16 cellular contexts compared by ENCODE assay signal in genomic region chr5:90909091-90909503, GRCh38.
A peak's percentile ranks its signal among the peaks of the same experiment; 100 is the strongest.
DNase-seq lines count a peak whose midpoint lies in the region; ATAC-seq, FAIRE-seq and TF ChIP-seq lines count a peak whose summit lies in the region.
"Had no signal": no experiment of that assay in that cellular context is flagged by ENCODE, and none has a peak within 500 bp of the region (broad histone marks: within the 10 kb centered on the region; RNA-seq: fewer than 3 reads in every experiment).

No MANE protein-coding gene starts in this region.

- CTCF ChIA-PET in MCF 10A (lab: Yijun Ruan, JAX) = interaction anchor here (0.5 to 1.5 kb wide), 4 partner anchors 8 to 312 kb away, joined by 3 to 5 read pairs (median 3); no protein-coding TSS in a partner anchor

- 9% methylated on average over 3 of the region's 3 CpGs for WGBS in right lobe of liver (ENCODE audit: insufficient coverage, low coverage, low lambda C conversion rate, missing lambda C conversion rate)

- ATAC-seq in right lobe of liver (peak; percentile 66 to 80 (median 72)), GM18519 (IDR thresholded peaks at IDR 0.05; ENCODE audit: low FRiP score, unreplicated experiment) (no peak)
- ATAC-seq: A549; activated naive CD4-positive, alpha-beta T cell treated with anti-CD3 and anti-CD28 coated beads, Interleukin-2, amount 50 U/mL, for 72 hours; SK-N-SH treated with all-trans-retinoic acid at 6 μM for 48 hours had no signal

- H3K27ac ChIP-seq in breast epithelium (peak overlapping the region in 1 of 2 donors; percentile 22), right lobe of liver (peak overlapping the region; percentile 31 to 84 (median 84)), subcutaneous abdominal adipose tissue (ENCODE audit: low read depth, low read length) (peak overlapping the region; percentile 47)
- H3K27ac ChIP-seq: KMS-11, upper lobe of right lung, WERI-Rb-1 had no signal

- DNase-seq in MCF 10A (ENCODE audit: unreplicated experiment) (peak; percentile 20), breast epithelium (ENCODE audit: low spot score in 2 of 2) (no peak), dermis blood vessel endothelial cell (peak; percentile 92), right lobe of liver (peak in 2 of 3 donors; percentile 9 to 49), GM12892 (ENCODE audit: insufficient read length) (no peak), SKM-1 (lab: John Stamatoyannopoulos, UW; ENCODE audit: unreplicated experiment) (no peak)
- DNase-seq: NCI-H2081 treated with DMSO at 0.1 percent for 48 hours, upper lobe of right lung, WERI-Rb-1 had no signal

- H3K36me3 ChIP-seq in breast epithelium (no peaks in the 10 kb centered on the region), right lobe of liver (no peaks in the 10 kb centered on the region), subcutaneous abdominal adipose tissue (ENCODE audit: control insufficient read depth in 5 of 5, insufficient read depth in 5 of 5, low read length in 5 of 5) (no peaks in the 10 kb centered on the region)
- H3K36me3 ChIP-seq: heart left ventricle, upper lobe of right lung, WERI-Rb-1 had no signal

- H3K9ac ChIP-seq in subcutaneous abdominal adipose tissue (ENCODE audit: low read length in 5 of 5) = no peak overlapping the region
- H3K9ac ChIP-seq: KMS-11 had no signal

- POLR2A ChIA-PET in MCF 10A (lab: Yijun Ruan, JAX) = interaction anchor here (0.6 to 1.2 kb wide), 2 partner anchors 11 to 254 kb away, joined by 3 to 5 read pairs; no protein-coding TSS in a partner anchor

- no TSS peak for BruUV-seq in MCF 10A (replicated peaks; lab: Mats Ljungman, UMichigan)

- no peaks in the 10 kb centered on the region for H3K9me3 Mint-ChIP-seq in MCF 10A (ENCODE audit: unreplicated experiment)
- H3K9me3 Mint-ChIP-seq: activated naive CD4-positive, alpha-beta T cell treated with anti-CD3 and anti-CD28 coated beads, Interleukin-2, amount 50 U/mL, for 72 hours had no signal

- H3K4me1 Mint-ChIP-seq in MCF 10A (ENCODE audit: insufficient read depth, unreplicated experiment) = peaks cover 6% of the 10 kb centered on the region

- H3K4me3 Mint-ChIP-seq in MCF 10A (ENCODE audit: unreplicated experiment) = no peak overlapping the region

- TF ChIP-seq POLR2A in breast epithelium (IDR thresholded peaks at IDR 0.05) = no peak
- TF ChIP-seq POLR2A in right lobe of liver (IDR thresholded peaks at IDR 0.05) = no peak
- no peak for TF ChIP-seq POLR2A in GM12892 (IDR thresholded peaks at IDR 0.05; ENCODE audit: low read depth, low read length)

- FAIRE-seq in GM12892 (lab: Jason Lieb, UNC) = no peak
- FAIRE-seq: A549 had no signal

- TF ChIP-seq CTCF in MCF 10A (IDR thresholded peaks at IDR 0.05; ENCODE audit: unreplicated experiment) (no peak), breast epithelium (IDR thresholded peaks at IDR 0.05) (no peak), right lobe of liver (IDR thresholded peaks at IDR 0.05) (no peak)

- no peaks in the 10 kb centered on the region for H3K36me3 Mint-ChIP-seq in MCF 10A (ENCODE audit: insufficient read depth, unreplicated experiment)
- H3K36me3 Mint-ChIP-seq: activated naive CD4-positive, alpha-beta T cell treated with anti-CD3 and anti-CD28 coated beads, Interleukin-2, amount 50 U/mL, for 72 hours had no signal

- H3K4me1 ChIP-seq in breast epithelium (no peaks in the 10 kb centered on the region), right lobe of liver (peaks cover 0 to 50% (median 14%) of the 10 kb centered on the region in 4 donors), subcutaneous abdominal adipose tissue (ENCODE audit: control insufficient read depth in 5 of 5, insufficient read depth in 5 of 5, low read length in 5 of 5) (peaks cover 0 to 19% (median 0%) of the 10 kb centered on the region in 5 donors)
- H3K4me1 ChIP-seq: upper lobe of right lung had no signal

- no peaks in the 10 kb centered on the region for H3K27me3 Mint-ChIP-seq in MCF 10A (ENCODE audit: insufficient read depth, unreplicated experiment)

- H3K27me3 ChIP-seq in breast epithelium (no peaks in the 10 kb centered on the region), right lobe of liver (no peaks in the 10 kb centered on the region), subcutaneous abdominal adipose tissue (ENCODE audit: control insufficient read depth in 5 of 5, insufficient read depth in 4 of 5, low read length in 5 of 5) (no peaks in the 10 kb centered on the region)
- H3K27me3 ChIP-seq: heart left ventricle, upper lobe of right lung had no signal

- no peak overlapping the region for H3K27ac Mint-ChIP-seq in MCF 10A (ENCODE audit: low read depth, unreplicated experiment)
- H3K27ac Mint-ChIP-seq: activated naive CD4-positive, alpha-beta T cell treated with anti-CD3 and anti-CD28 coated beads, Interleukin-2, amount 50 U/mL, for 72 hours had no signal

- H3K4me3 ChIP-seq in breast epithelium (no peak overlapping the region), right lobe of liver (no peak overlapping the region), subcutaneous abdominal adipose tissue (ENCODE audit: low read depth in 1 of 5, low read length in 5 of 5) (no peak overlapping the region)
- H3K4me3 ChIP-seq: A549, heart left ventricle, upper lobe of right lung had no signal

- intact Hi-C loops in MCF 10A (cut with micrococcal nuclease) (no loop called here), breast epithelium (cut with DNase I; ENCODE audit: low total_unique reads) (no loop called here), right lobe of liver (cut with DNase I) (no loop called here)

- H3K9me3 ChIP-seq in breast epithelium (no peaks in the 10 kb centered on the region), right lobe of liver (no peaks in the 10 kb centered on the region), subcutaneous abdominal adipose tissue (ENCODE audit: control insufficient read depth in 5 of 5, low read length in 5 of 5) (no peaks in the 10 kb centered on the region)
- H3K9me3 ChIP-seq: A549, heart left ventricle, upper lobe of right lung had no signal

Comparison
In these comparisons a context has a peak if more than half of its experiments do, and no peak if none do; other contexts are left out.
1. DNase-seq: peak in MCF 10A (single experiment), dermis blood vessel endothelial cell (single experiment) and right lobe of liver (2 of 3); none in breast epithelium (0 of 2), GM12892 (single experiment) and SKM-1 (single experiment).